ENCODE assay signal across 25 cellular contexts in genomic region chr2:10980886-10981425, GRCh38.
"Had no signal": no experiment of that assay in that cellular context is flagged by ENCODE, and none has a peak within 500 bp of the region (broad histone marks: within the 10 kb centered on the region; RNA-seq: fewer than 3 reads in every experiment).

No MANE protein-coding gene starts in this region.

- H3K36me3 Mint-ChIP-seq: memory B cell; natural killer cell treated with Interleukin-12 subunit alpha and Interleukin-12 subunit beta and Interleukin-15 and Interleukin-18, amount 100 ng/mL, for 72 hours; stimulated activated naive B cell treated with anti-CD40 and anti-IgM and Interleukin-4, amounts not matched to agents 10 μg/mL and 1 μg/mL and 100 μg/mL, for 72 hours had no signal

- H2AFZ ChIP-seq: parathyroid adenoma had no signal

- H3K9me3 Mint-ChIP-seq: dendritic cell treated with granulocyte-macrophage colony-stimulating factor and Interleukin-4, amounts not matched to agents 40 ng/mL and 50 ng/mL, for 4 days; effector memory CD8-positive, alpha-beta T cell; memory B cell; natural killer cell treated with Interleukin-12 subunit alpha and Interleukin-12 subunit beta and Interleukin-15 and Interleukin-18, amount 100 ng/mL, for 72 hours; stimulated activated naive B cell treated with anti-CD40 and anti-IgM and Interleukin-4, amounts not matched to agents 10 μg/mL and 1 μg/mL and 100 μg/mL, for 72 hours; stimulated activated naive CD8-positive, alpha-beta T cell treated with anti-CD3 and anti-CD28 coated beads, Interleukin-15, amount 100 ng/mL, for 72 hours had no signal

- H3K27me3 ChIP-seq: right lobe of liver had no signal

- H3K4me3 ChIP-seq: esophagus muscularis mucosa, gastrocnemius medialis, heart right ventricle, left lung, lower lobe of right lung, psoas muscle, right lobe of liver, spleen, thoracic aorta, transverse colon had no signal

- H3K79me2 ChIP-seq: parathyroid adenoma had no signal

- H3K27ac Mint-ChIP-seq: dendritic cell treated with granulocyte-macrophage colony-stimulating factor and Interleukin-4, amounts not matched to agents 40 ng/mL and 50 ng/mL, for 4 days; effector memory CD8-positive, alpha-beta T cell; memory B cell; natural killer cell treated with Interleukin-12 subunit alpha and Interleukin-12 subunit beta and Interleukin-15 and Interleukin-18, amount 100 ng/mL, for 72 hours; stimulated activated naive B cell treated with anti-CD40 and anti-IgM and Interleukin-4, amounts not matched to agents 10 μg/mL and 1 μg/mL and 100 μg/mL, for 72 hours; stimulated activated naive CD8-positive, alpha-beta T cell treated with anti-CD3 and anti-CD28 coated beads, Interleukin-15, amount 100 ng/mL, for 72 hours had no signal

- H3K36me3 ChIP-seq: esophagus muscularis mucosa, gastrocnemius medialis, heart right ventricle, left lung, lower lobe of right lung, right lobe of liver, spleen, thoracic aorta, transverse colon had no signal

- H3K4me1 ChIP-seq: gastrocnemius medialis, left lung, lower lobe of right lung, parathyroid adenoma, psoas muscle, right lobe of liver, transverse colon had no signal

- H3K27ac ChIP-seq: epithelial cell of prostate, esophagus muscularis mucosa, gastrocnemius medialis, left lung, lower lobe of right lung, parathyroid adenoma, psoas muscle, right lobe of liver, spleen, thoracic aorta, transverse colon had no signal

- ATAC-seq: effector memory CD8-positive, alpha-beta T cell; gastrocnemius medialis; left lung; lower lobe of right lung; natural killer cell treated with Interleukin-12 subunit alpha and Interleukin-12 subunit beta and Interleukin-15 and Interleukin-18, amount 100 ng/mL, for 72 hours; psoas muscle; right lobe of liver; stimulated activated naive B cell treated with anti-CD40 and anti-IgM and Interleukin-4, amounts not matched to agents 10 μg/mL and 1 μg/mL and 100 μg/mL, for 72 hours; stimulated activated naive CD8-positive, alpha-beta T cell treated with anti-CD3 and anti-CD28 coated beads, Interleukin-15, amount 100 ng/mL, for 72 hours had no signal

- H3K9me3 ChIP-seq: esophagus muscularis mucosa, gastrocnemius medialis, heart right ventricle, left lung, lower lobe of right lung, psoas muscle, right lobe of liver, spleen, thoracic aorta, transverse colon had no signal

- H3K9ac ChIP-seq: parathyroid adenoma had no signal

- DNase-seq: effector memory CD8-positive, alpha-beta T cell; gastrocnemius medialis; heart right ventricle; hypothalamus; kidney glomerular epithelial cell; lower lobe of right lung; midbrain; psoas muscle; retina; spleen; stimulated activated CD4-positive, alpha-beta T cell treated with anti-CD3 and anti-CD28 coated beads, Interleukin-15, amount 100 ng/mL, for 24 hours; stimulated activated CD4-positive, alpha-beta T cell treated with anti-CD3 and anti-CD28 coated beads, Interleukin-1b, Interleukin-23, amount 100 ng/mL, for 48 hours; stimulated activated CD4-positive, alpha-beta T cell treated with anti-CD3 and anti-CD28 coated beads, Interleukin-4, amount 100 ng/mL, for 24 hours; stimulated activated naive B cell treated with anti-CD40 and anti-IgM and Interleukin-4, amounts not matched to agents 10 μg/mL and 1 μg/mL and 100 μg/mL, for 72 hours; stimulated activated naive CD8-positive, alpha-beta T cell treated with anti-CD3 and anti-CD28 coated beads, Interleukin-15, amount 100 ng/mL, for 72 hours; transverse colon had no signal

- H3K4me3 Mint-ChIP-seq: dendritic cell treated with granulocyte-macrophage colony-stimulating factor and Interleukin-4, amounts not matched to agents 40 ng/mL and 50 ng/mL, for 4 days; effector memory CD8-positive, alpha-beta T cell; memory B cell; natural killer cell treated with Interleukin-12 subunit alpha and Interleukin-12 subunit beta and Interleukin-15 and Interleukin-18, amount 100 ng/mL, for 72 hours; stimulated activated naive B cell treated with anti-CD40 and anti-IgM and Interleukin-4, amounts not matched to agents 10 μg/mL and 1 μg/mL and 100 μg/mL, for 72 hours; stimulated activated naive CD8-positive, alpha-beta T cell treated with anti-CD3 and anti-CD28 coated beads, Interleukin-15, amount 100 ng/mL, for 72 hours had no signal

- H3K4me1 Mint-ChIP-seq: memory B cell had no signal
